Comparison of ENCODE assay signal across 20 cellular contexts in genomic region chr1:221302357-221303147, GRCh38.
"Had no signal": no experiment of that assay in that cellular context is flagged by ENCODE, and none has a peak within 500 bp of the region (broad histone marks: within the 10 kb centered on the region; RNA-seq: fewer than 3 reads in every experiment).

No MANE protein-coding gene starts in this region.

- H3K4me3 Mint-ChIP-seq: activated CD4-positive, alpha-beta memory T cell treated with anti-CD3 and anti-CD28 coated beads, Interleukin-2, amount 10 ng/mL, durations not matched to agents 7 days and 5 days; activated CD8-positive, alpha-beta memory T cell treated with anti-CD3 and anti-CD28 coated beads, Interleukin-2, amount 10 ng/mL, durations not matched to agents 7 days and 5 days; activated naive CD8-positive, alpha-beta T cell treated with anti-CD3 and anti-CD28 coated beads, Interleukin-2, amount 10 ng/mL, durations not matched to agents 7 days and 5 days; activated T-helper 17 cell treated with anti-CD3 and anti-CD28 coated beads, Interleukin-2, amount 50 U/mL, for 72 hours; brain; naive B cell; T-helper 2 cell treated with Interferon-gamma antibody and Interleukin-4, amounts not matched to agents 5 μg/mL and 100 μg/mL, for 36 hours had no signal

- H3K9me3 ChIP-seq: lower lobe of right lung, ovary, sigmoid colon, thyroid gland had no signal

- H3K4me1 ChIP-seq: lower lobe of right lung, sigmoid colon, thyroid gland had no signal

- H3K27ac Mint-ChIP-seq: activated CD4-positive, alpha-beta memory T cell treated with anti-CD3 and anti-CD28 coated beads, Interleukin-2, amount 10 ng/mL, durations not matched to agents 7 days and 5 days; activated CD8-positive, alpha-beta memory T cell treated with anti-CD3 and anti-CD28 coated beads, Interleukin-2, amount 10 ng/mL, durations not matched to agents 7 days and 5 days; activated naive CD8-positive, alpha-beta T cell treated with anti-CD3 and anti-CD28 coated beads, Interleukin-2, amount 10 ng/mL, durations not matched to agents 7 days and 5 days; activated T-helper 17 cell treated with anti-CD3 and anti-CD28 coated beads, Interleukin-2, amount 50 U/mL, for 72 hours; naive B cell; T-helper 2 cell treated with Interferon-gamma antibody and Interleukin-4, amounts not matched to agents 5 μg/mL and 100 μg/mL, for 36 hours had no signal

- H3K27ac ChIP-seq: dorsolateral prefrontal cortex, epithelial cell of prostate, lower lobe of right lung, ovary, sigmoid colon, thyroid gland had no signal

- H3K4me1 Mint-ChIP-seq: activated CD4-positive, alpha-beta memory T cell treated with anti-CD3 and anti-CD28 coated beads, Interleukin-2, amount 10 ng/mL, durations not matched to agents 7 days and 5 days; activated CD8-positive, alpha-beta memory T cell treated with anti-CD3 and anti-CD28 coated beads, Interleukin-2, amount 10 ng/mL, durations not matched to agents 7 days and 5 days; activated naive CD8-positive, alpha-beta T cell treated with anti-CD3 and anti-CD28 coated beads, Interleukin-2, amount 10 ng/mL, durations not matched to agents 7 days and 5 days; activated T-helper 17 cell treated with anti-CD3 and anti-CD28 coated beads, Interleukin-2, amount 50 U/mL, for 72 hours; naive B cell had no signal

- H3K36me3 ChIP-seq: lower lobe of right lung, ovary, sigmoid colon, thyroid gland had no signal

- H3K27me3 ChIP-seq: ovary, sigmoid colon, thyroid gland had no signal

- H3K4me3 ChIP-seq: dorsolateral prefrontal cortex, lower lobe of right lung, ovary, sigmoid colon, thyroid gland had no signal

- H3K36me3 Mint-ChIP-seq: activated CD8-positive, alpha-beta memory T cell treated with anti-CD3 and anti-CD28 coated beads, Interleukin-2, amount 10 ng/mL, durations not matched to agents 7 days and 5 days; activated naive CD8-positive, alpha-beta T cell treated with anti-CD3 and anti-CD28 coated beads, Interleukin-2, amount 10 ng/mL, durations not matched to agents 7 days and 5 days; brain had no signal

- H3K9me3 Mint-ChIP-seq: activated CD4-positive, alpha-beta memory T cell treated with anti-CD3 and anti-CD28 coated beads, Interleukin-2, amount 10 ng/mL, durations not matched to agents 7 days and 5 days; activated naive CD8-positive, alpha-beta T cell treated with anti-CD3 and anti-CD28 coated beads, Interleukin-2, amount 10 ng/mL, durations not matched to agents 7 days and 5 days; activated T-helper 17 cell treated with anti-CD3 and anti-CD28 coated beads, Interleukin-2, amount 50 U/mL, for 72 hours; brain; T-helper 2 cell treated with Interferon-gamma antibody and Interleukin-4, amounts not matched to agents 5 μg/mL and 100 μg/mL, for 36 hours had no signal

- H3K27me3 Mint-ChIP-seq: activated CD4-positive, alpha-beta memory T cell treated with anti-CD3 and anti-CD28 coated beads, Interleukin-2, amount 10 ng/mL, durations not matched to agents 7 days and 5 days had no signal

- DNase-seq: activated CD4-positive, alpha-beta memory T cell treated with anti-CD3 and anti-CD28 coated beads, Interleukin-2, amount 10 ng/mL, durations not matched to agents 7 days and 5 days; activated CD4-positive, alpha-beta T cell treated with anti-CD3 and anti-CD28 coated beads for 48 hours; activated CD4-positive, CD25-positive, alpha-beta regulatory T cell; activated CD8-positive, alpha-beta memory T cell treated with anti-CD3 and anti-CD28 coated beads, Interleukin-2, amount 10 ng/mL, durations not matched to agents 7 days and 5 days; activated naive CD4-positive, alpha-beta T cell; activated naive CD8-positive, alpha-beta T cell treated with anti-CD3 and anti-CD28 coated beads, Interleukin-2, amount 10 ng/mL, durations not matched to agents 7 days and 5 days; central memory CD4-positive, alpha-beta T cell; dorsolateral prefrontal cortex; foreskin fibroblast; lower lobe of right lung; naive B cell; ovary; sigmoid colon; stimulated activated CD8-positive, alpha-beta memory T cell treated with anti-CD3 and anti-CD28 coated beads, Interleukin-4, amount 100 ng/mL, for 48 hours; stimulated activated naive CD4-positive, alpha-beta T cell; thyroid gland had no signal

- ATAC-seq: activated CD8-positive, alpha-beta memory T cell treated with anti-CD3 and anti-CD28 coated beads, Interleukin-2, amount 10 ng/mL, durations not matched to agents 7 days and 5 days; activated T-helper 17 cell treated with anti-CD3 and anti-CD28 coated beads, Interleukin-2, amount 50 U/mL, for 72 hours; lower lobe of right lung had no signal
